In genomic region chr6:7912736-7913517, GRCh38 we compare ENCODE assay signal across 24 cellular contexts.
"Had no signal": no experiment of that assay in that cellular context is flagged by ENCODE, and none has a peak within 500 bp of the region (broad histone marks: within the 10 kb centered on the region; RNA-seq: fewer than 3 reads in every experiment).

No MANE protein-coding gene starts in this region.

- DNase-seq: activated CD4-positive, alpha-beta memory T cell treated with anti-CD3 and anti-CD28 coated beads, Interleukin-2, amount 10 ng/mL, durations not matched to agents 7 days and 5 days; activated CD4-positive, alpha-beta T cell treated with anti-CD3 and anti-CD28 coated beads, Interleukin-2, amount 10 ng/mL, durations not matched to agents 24 days and 14 days; activated effector memory CD4-positive, alpha-beta T cell treated with Interleukin-2 at 50 U/mL for 16 hours; activated naive CD4-positive, alpha-beta T cell treated with anti-CD3 and anti-CD28 coated beads, Interleukin-2, amount 10 ng/mL, durations not matched to agents 7 days and 5 days; activated T-cell treated with anti-CD3 and anti-CD28 coated beads, Interleukin-2, amount 50 U/mL, for 72 hours; amygdala; cortex of kidney; foreskin melanocyte; glutamatergic neuron; spleen; stimulated activated CD4-positive, alpha-beta T cell treated with anti-CD3 and anti-CD28 coated beads, Interleukin-4, amount 100 ng/mL, for 24 hours; stimulated activated naive CD8-positive, alpha-beta T cell treated with anti-CD3 and anti-CD28 coated beads, Interleukin-15, Interleukin-2, amounts not matched to agents 100 U/mL and 50 U/mL, for 24 hours; T1000; thyroid gland had no signal

- H3K9me3 Mint-ChIP-seq: activated CD4-positive, alpha-beta memory T cell treated with anti-CD3 and anti-CD28 coated beads, Interleukin-2, amount 10 ng/mL, durations not matched to agents 7 days and 5 days; activated CD4-positive, alpha-beta T cell treated with anti-CD3 and anti-CD28 coated beads, Interleukin-2, amount 10 ng/mL, durations not matched to agents 24 days and 14 days; activated naive CD4-positive, alpha-beta T cell treated with anti-CD3 and anti-CD28 coated beads, Interleukin-2, amount 10 ng/mL, durations not matched to agents 7 days and 5 days; activated T-cell treated with anti-CD3 and anti-CD28 coated beads, Interleukin-2, amount 50 U/mL, for 72 hours; memory B cell; natural killer cell treated with Interleukin-12 subunit alpha and Interleukin-12 subunit beta and Interleukin-15 and Interleukin-18, amount 100 ng/mL, for 72 hours; T-helper 1 cell treated with Interleukin-12 subunit alpha and Interleukin-12 subunit beta and Interleukin-4 antibody, amounts not matched to agents 30 μg/mL and 1 μg/mL, for 36 hours had no signal

- H2AFZ ChIP-seq: hepatocyte had no signal

- ATAC-seq: activated CD4-positive, CD25-positive, alpha-beta regulatory T cell treated with anti-CD3 and anti-CD28 coated beads, Interleukin-2, amount 50 U/mL, for 24 hours; activated T-cell treated with anti-CD3 and anti-CD28 coated beads, Interleukin-2, amount 50 U/mL, for 72 hours; natural killer cell treated with Interleukin-12 subunit alpha and Interleukin-12 subunit beta and Interleukin-15 and Interleukin-18, amount 100 ng/mL, for 72 hours; stimulated activated naive CD8-positive, alpha-beta T cell treated with anti-CD3 and anti-CD28 coated beads, Interleukin-15, Interleukin-2, amounts not matched to agents 100 U/mL and 50 U/mL, for 24 hours had no signal

- H3K27ac Mint-ChIP-seq: activated CD4-positive, alpha-beta memory T cell treated with anti-CD3 and anti-CD28 coated beads, Interleukin-2, amount 10 ng/mL, durations not matched to agents 7 days and 5 days; activated CD4-positive, alpha-beta T cell treated with anti-CD3 and anti-CD28 coated beads, Interleukin-2, amount 10 ng/mL, durations not matched to agents 24 days and 14 days; activated naive CD4-positive, alpha-beta T cell treated with anti-CD3 and anti-CD28 coated beads, Interleukin-2, amount 10 ng/mL, durations not matched to agents 7 days and 5 days; activated T-cell treated with anti-CD3 and anti-CD28 coated beads, Interleukin-2, amount 50 U/mL, for 72 hours; memory B cell; natural killer cell treated with Interleukin-12 subunit alpha and Interleukin-12 subunit beta and Interleukin-15 and Interleukin-18, amount 100 ng/mL, for 72 hours; T-helper 1 cell treated with Interleukin-12 subunit alpha and Interleukin-12 subunit beta and Interleukin-4 antibody, amounts not matched to agents 30 μg/mL and 1 μg/mL, for 36 hours had no signal

- H3K27ac ChIP-seq: hepatocyte, neutrophil, ovary, prostate gland, thyroid gland, VCaP had no signal

- H3K4me3 Mint-ChIP-seq: activated CD4-positive, alpha-beta memory T cell treated with anti-CD3 and anti-CD28 coated beads, Interleukin-2, amount 10 ng/mL, durations not matched to agents 7 days and 5 days; activated CD4-positive, alpha-beta T cell treated with anti-CD3 and anti-CD28 coated beads, Interleukin-2, amount 10 ng/mL, durations not matched to agents 24 days and 14 days; activated naive CD4-positive, alpha-beta T cell treated with anti-CD3 and anti-CD28 coated beads, Interleukin-2, amount 10 ng/mL, durations not matched to agents 7 days and 5 days; activated T-cell treated with anti-CD3 and anti-CD28 coated beads, Interleukin-2, amount 50 U/mL, for 72 hours; memory B cell; natural killer cell treated with Interleukin-12 subunit alpha and Interleukin-12 subunit beta and Interleukin-15 and Interleukin-18, amount 100 ng/mL, for 72 hours; T-helper 1 cell treated with Interleukin-12 subunit alpha and Interleukin-12 subunit beta and Interleukin-4 antibody, amounts not matched to agents 30 μg/mL and 1 μg/mL, for 36 hours had no signal

- H3K4me3 ChIP-seq: hepatocyte, ovary, prostate gland, spleen, thyroid gland had no signal

- H3K4me2 ChIP-seq: hepatocyte had no signal

- H3K4me1 ChIP-seq: prostate gland had no signal

- H3K27me3 Mint-ChIP-seq: activated CD4-positive, alpha-beta memory T cell treated with anti-CD3 and anti-CD28 coated beads, Interleukin-2, amount 10 ng/mL, durations not matched to agents 7 days and 5 days; activated CD4-positive, alpha-beta T cell treated with anti-CD3 and anti-CD28 coated beads, Interleukin-2, amount 10 ng/mL, durations not matched to agents 24 days and 14 days; activated naive CD4-positive, alpha-beta T cell treated with anti-CD3 and anti-CD28 coated beads, Interleukin-2, amount 10 ng/mL, durations not matched to agents 7 days and 5 days; memory B cell; natural killer cell treated with Interleukin-12 subunit alpha and Interleukin-12 subunit beta and Interleukin-15 and Interleukin-18, amount 100 ng/mL, for 72 hours had no signal

- FAIRE-seq: bronchial epithelial cell had no signal

- H3K9me3 ChIP-seq: neutrophil, ovary, prostate gland, spleen, thyroid gland had no signal

- H3K27me3 ChIP-seq: hepatocyte, ovary, spleen, thyroid gland had no signal

- H3K36me3 ChIP-seq: neutrophil, ovary, prostate gland, spleen, thyroid gland had no signal

- H3K36me3 Mint-ChIP-seq: activated naive CD4-positive, alpha-beta T cell treated with anti-CD3 and anti-CD28 coated beads, Interleukin-2, amount 10 ng/mL, durations not matched to agents 7 days and 5 days; memory B cell; natural killer cell treated with Interleukin-12 subunit alpha and Interleukin-12 subunit beta and Interleukin-15 and Interleukin-18, amount 100 ng/mL, for 72 hours had no signal
